In genomic region chr20:50258790-50259483, GRCh38 we compare ENCODE assay signal across 23 cellular contexts.
A peak's percentile ranks its signal among the peaks of the same experiment; 100 is the strongest.
DNase-seq lines count a peak whose midpoint lies in the region; ATAC-seq and TF ChIP-seq lines count a peak whose summit lies in the region.
"Had no signal": no experiment of that assay in that cellular context is flagged by ENCODE, and none has a peak within 500 bp of the region (broad histone marks: within the 10 kb centered on the region; RNA-seq: fewer than 3 reads in every experiment).

No MANE protein-coding gene starts in this region.

- CTCF ChIA-PET in T-cell (lab: Charles Lee): no interaction called here

- TF ChIP-seq CTCF in HL-60 (IDR thresholded peaks at IDR 0.05; ENCODE audit: insufficient read depth, low read length): no peak
- no peak for TF ChIP-seq CTCF in osteoblast (IDR thresholded peaks at IDR 0.05; ENCODE audit: extremely low read depth, low read depth, low read length)
- no peak for TF ChIP-seq CTCF in ovary (IDR thresholded peaks at IDR 0.05)

- peaks cover 9% of the 10 kb centered on the region for H3K4me1 Mint-ChIP-seq in activated naive CD8-positive, alpha-beta T cell treated with anti-CD3 and anti-CD28 coated beads, Interleukin-2, amount 50 U/mL, for 24 hours
- H3K4me1 Mint-ChIP-seq in T-cell: peaks cover 0 to 9% (median 0%) of the 10 kb centered on the region in 3 donors

- H3K27ac Mint-ChIP-seq in activated naive CD8-positive, alpha-beta T cell treated with anti-CD3 and anti-CD28 coated beads, Interleukin-2, amount 50 U/mL, for 24 hours: no peak overlapping the region
- H3K27ac Mint-ChIP-seq in T-cell: no peak overlapping the region
- H3K27ac Mint-ChIP-seq: activated T-cell treated with anti-CD3 and anti-CD28 coated beads, Interleukin-2, amount 50 U/mL, for 24 hours; neural progenitor cell had no signal

- H3K4me2 ChIP-seq in BLaER1: peak overlapping the region; percentile 50
- no peak overlapping the region for H3K4me2 ChIP-seq in osteoblast (ENCODE audit: insufficient read depth, low read length)
- H3K4me2 ChIP-seq: KMS-11, neural progenitor cell had no signal

- H3K9me3 ChIP-seq in BLaER1 (no peaks in the 10 kb centered on the region), osteoblast (ENCODE audit: low read depth, low read length) (no peaks in the 10 kb centered on the region), ovary (no peaks in the 10 kb centered on the region)
- H3K9me3 ChIP-seq: Caco-2, HAP-1, psoas muscle, tibial artery had no signal

- TF ChIP-seq POLR2A in ovary (IDR thresholded peaks at IDR 0.05): no peak

- H3K4me3 ChIP-seq in BLaER1 (no peak overlapping the region), HL-60 (replicated peaks; ENCODE audit: insufficient read depth, low read length) (no peak overlapping the region), osteoblast (ENCODE audit: insufficient read depth, low read length) (no peak overlapping the region), ovary (no peak overlapping the region)
- H3K4me3 ChIP-seq: HAP-1, neural progenitor cell, psoas muscle, tibial artery had no signal

- H3K9me3 Mint-ChIP-seq in activated naive CD8-positive, alpha-beta T cell treated with anti-CD3 and anti-CD28 coated beads, Interleukin-2, amount 50 U/mL, for 24 hours: no peaks in the 10 kb centered on the region
- no peaks in the 10 kb centered on the region for H3K9me3 Mint-ChIP-seq in T-cell
- H3K9me3 Mint-ChIP-seq: activated T-cell treated with anti-CD3 and anti-CD28 coated beads, Interleukin-2, amount 50 U/mL, for 24 hours; neural progenitor cell had no signal

- H2AFZ ChIP-seq in osteoblast (ENCODE audit: low read length): no peak overlapping the region
- H2AFZ ChIP-seq: neural progenitor cell had no signal

- H4K20me1 ChIP-seq in BLaER1 (no peaks in the 10 kb centered on the region), osteoblast (ENCODE audit: insufficient read depth, low read length) (no peaks in the 10 kb centered on the region)

- peaks cover 33% of the 10 kb centered on the region for H3K4me1 ChIP-seq in BLaER1
- H3K4me1 ChIP-seq in osteoblast (ENCODE audit: insufficient read depth, low read length): peaks cover 21% of the 10 kb centered on the region
- peaks cover 1% of the 10 kb centered on the region for H3K4me1 ChIP-seq in ovary (ENCODE audit: insufficient read depth)
- H3K4me1 ChIP-seq: HAP-1, neural progenitor cell, psoas muscle had no signal

- H3K27ac ChIP-seq in BLaER1 (no peak overlapping the region), HL-60 (replicated peaks) (peak overlapping the region; percentile 16), osteoblast (ENCODE audit: low read depth, low read length) (no peak overlapping the region), ovary (no peak overlapping the region)
- H3K27ac ChIP-seq: KMS-11, neural progenitor cell, psoas muscle, WERI-Rb-1 had no signal

- H3K27me3 ChIP-seq in BLaER1 (no peaks in the 10 kb centered on the region), HL-60 (ENCODE audit: insufficient read depth, poor library complexity, severe bottlenecking) (no peaks in the 10 kb centered on the region), osteoblast (ENCODE audit: insufficient read depth, low read length) (no peaks in the 10 kb centered on the region), ovary (no peaks in the 10 kb centered on the region)
- H3K27me3 ChIP-seq: neural progenitor cell, tibial artery had no signal

- 85 to 88% (median 87%) methylated on average over 8 of the region's 8 CpGs for WGBS in ovary, 3 donors

- intact Hi-C loops in ovary (cut with DNase I): no loop called here

- DNase-seq in HL-60 (ENCODE audit: low read depth in 1 of 2, low spot score in 1 of 2): no peak
- no peak for DNase-seq in activated naive CD8-positive, alpha-beta T cell treated with anti-CD3 and anti-CD28 coated beads, Interleukin-2, amount 50 U/mL, for 24 hours
- DNase-seq in osteoblast (ENCODE audit: insufficient read length, low spot score, missing footprints): peak; percentile 56
- no peak for DNase-seq in NCI-H146 (lab: John Stamatoyannopoulos, UW)
- no peak for DNase-seq in epidermal melanocyte (ENCODE audit: insufficient read length, low spot score)
- no peak for DNase-seq in ovary
- DNase-seq in T-cell: no peak
- DNase-seq: activated CD4-positive, alpha-beta T cell treated with anti-CD3 and anti-CD28 coated beads for 48 hours; activated T-cell treated with anti-CD3 and anti-CD28 coated beads, Interleukin-2, amount 50 U/mL, for 24 hours; amygdala; Caco-2; DMS79 treated with DMSO at 0.1 percent for 48 hours; effector CD8-positive, alpha-beta T cell; NCI-H1417 treated with DMSO at 0.1 percent for 48 hours; NCI-H774; T-helper 9 cell; WERI-Rb-1 had no signal

- H3K36me3 ChIP-seq in BLaER1 (no peaks in the 10 kb centered on the region), osteoblast (ENCODE audit: insufficient read depth, low read length) (no peaks in the 10 kb centered on the region), ovary (no peaks in the 10 kb centered on the region)
- H3K36me3 ChIP-seq: HAP-1, neural progenitor cell, tibial artery, WERI-Rb-1 had no signal

- peak; percentile 10 for ATAC-seq in activated naive CD8-positive, alpha-beta T cell treated with anti-CD3 and anti-CD28 coated beads, Interleukin-2, amount 50 U/mL, for 24 hours
- no peak for ATAC-seq in T-cell (replicated peaks in 1 of 4)

- no peak for TF ChIP-seq EP300 in ovary (IDR thresholded peaks at IDR 0.05)

- H3K9ac ChIP-seq in BLaER1: no peak overlapping the region
- H3K9ac ChIP-seq: KMS-11, neural progenitor cell had no signal

- peaks cover 6% of the 10 kb centered on the region for H3K27me3 Mint-ChIP-seq in activated naive CD8-positive, alpha-beta T cell treated with anti-CD3 and anti-CD28 coated beads, Interleukin-2, amount 50 U/mL, for 24 hours
- H3K27me3 Mint-ChIP-seq in T-cell: no peaks in the 10 kb centered on the region
- H3K27me3 Mint-ChIP-seq: activated T-cell treated with anti-CD3 and anti-CD28 coated beads, Interleukin-2, amount 50 U/mL, for 24 hours had no signal

- POLR2A ChIA-PET in T-cell (lab: Charles Lee): no interaction called here

- no peaks in the 10 kb centered on the region for H3K36me3 Mint-ChIP-seq in activated naive CD8-positive, alpha-beta T cell treated with anti-CD3 and anti-CD28 coated beads, Interleukin-2, amount 50 U/mL, for 24 hours (ENCODE audit: low read depth)
- H3K36me3 Mint-ChIP-seq in T-cell: no peaks in the 10 kb centered on the region
- H3K36me3 Mint-ChIP-seq: neural progenitor cell had no signal

- H3K79me2 ChIP-seq in osteoblast (ENCODE audit: insufficient read depth, low read length): no peaks in the 10 kb centered on the region

- H3K4me3 Mint-ChIP-seq in activated naive CD8-positive, alpha-beta T cell treated with anti-CD3 and anti-CD28 coated beads, Interleukin-2, amount 50 U/mL, for 24 hours: no peak overlapping the region
- H3K4me3 Mint-ChIP-seq in T-cell: no peak overlapping the region
- H3K4me3 Mint-ChIP-seq: activated T-cell treated with anti-CD3 and anti-CD28 coated beads, Interleukin-2, amount 50 U/mL, for 24 hours; neural progenitor cell had no signal
